In genomic region chr4:54238389-54238788, GRCh38 we compare ENCODE assay signal across 29 cellular contexts. TPM values are rescaled to one million over a fixed set of nuclear protein-coding genes. Genes with fewer than 3 reads are reported as not detected.
"Had no signal": no experiment of that assay in that cellular context is flagged by ENCODE, and none has a peak within 500 bp of the region (broad histone marks: within the 10 kb centered on the region; RNA-seq: fewer than 3 reads in every experiment).

No MANE protein-coding gene starts in this region.

- H3K36me3 ChIP-seq: SJSA1 had no signal

- H3K27ac Mint-ChIP-seq: activated CD8-positive, alpha-beta memory T cell treated with anti-CD3 and anti-CD28 coated beads, Interleukin-2, amount 10 ng/mL, durations not matched to agents 7 days and 5 days; activated naive CD4-positive, alpha-beta T cell treated with anti-CD3 and anti-CD28 coated beads, Interleukin-2, amount 50 U/mL, for 72 hours; activated naive CD8-positive, alpha-beta T cell treated with anti-CD3 and anti-CD28 coated beads, Interleukin-2, amount 50 U/mL, for 24 hours; activated T-cell treated with anti-CD3 and anti-CD28 coated beads, Interleukin-2, amount 50 U/mL, for 24 hours; activated T-helper 1 cell treated with anti-CD3 and anti-CD28 coated beads, Interleukin-12 subunit alpha, Interleukin-12 subunit beta, Interleukin-2, Interleukin-4 antibody, amounts not matched to agents 30 ng/mL and 10 ng/mL and 1 ng/mL, durations not matched to agents 14 hours and 24 hours and 36 hours; brain had no signal

- H3K36me3 Mint-ChIP-seq: activated CD8-positive, alpha-beta memory T cell treated with anti-CD3 and anti-CD28 coated beads, Interleukin-2, amount 10 ng/mL, durations not matched to agents 7 days and 5 days had no signal

- ATAC-seq: activated CD4-positive, CD25-positive, alpha-beta regulatory T cell treated with anti-CD3 and anti-CD28 coated beads, Interleukin-2, amount 50 U/mL, for 24 hours; activated CD8-positive, alpha-beta memory T cell treated with anti-CD3 and anti-CD28 coated beads, Interleukin-2, amount 10 ng/mL, durations not matched to agents 7 days and 5 days; activated naive CD4-positive, alpha-beta T cell treated with anti-CD3 and anti-CD28 coated beads, Interleukin-2, amount 50 U/mL, for 72 hours; activated naive CD8-positive, alpha-beta T cell treated with anti-CD3 and anti-CD28 coated beads, Interleukin-2, amount 50 U/mL, for 24 hours; Panc1; SK-N-SH treated with all-trans-retinoic acid at 6 μM for 48 hours had no signal

- H3K4me3 ChIP-seq: MG63, SJSA1 had no signal

- H3K9me3 Mint-ChIP-seq: activated naive CD4-positive, alpha-beta T cell treated with anti-CD3 and anti-CD28 coated beads, Interleukin-2, amount 50 U/mL, for 72 hours; activated naive CD8-positive, alpha-beta T cell treated with anti-CD3 and anti-CD28 coated beads, Interleukin-2, amount 50 U/mL, for 24 hours; activated T-cell treated with anti-CD3 and anti-CD28 coated beads, Interleukin-2, amount 50 U/mL, for 24 hours had no signal

- H3K27me3 ChIP-seq: MG63, SJSA1 had no signal

- H3K27ac ChIP-seq: RWPE1, SJSA1 had no signal

- DNase-seq: activated CD4-positive, alpha-beta T cell treated with anti-CD3 and anti-CD28 coated beads for 4 hours; activated CD4-positive, alpha-beta T cell treated with anti-CD3 and anti-CD28 coated beads, Interleukin-2, amount 50 U/mL, for 4 hours; activated CD8-positive, alpha-beta memory T cell treated with anti-CD3 and anti-CD28 coated beads, Interleukin-2, amount 10 ng/mL, durations not matched to agents 7 days and 5 days; activated effector memory CD4-positive, alpha-beta T cell treated with Interleukin-2 at 50 U/mL for 16 hours; activated naive CD4-positive, alpha-beta T cell treated with Interleukin-2 at 50 U/mL for 16 hours; activated naive CD8-positive, alpha-beta T cell treated with anti-CD3 and anti-CD28 coated beads, Interleukin-2, amount 50 U/mL, for 24 hours; activated T-cell treated with anti-CD3 and anti-CD28 coated beads, Interleukin-2, amount 50 U/mL, for 24 hours; amygdala; MG63; MV-4-11; NCI-H1092 treated with DMSO at 0.1 percent for 48 hours; NCI-H1417 treated with DMSO at 0.1 percent for 48 hours; NCI-H1694; NCI-H2029; NCI-H345; NCI-H510A; NCI-H526 treated with DMSO at 0.1 percent for 48 hours; NCI-H82; SHP77; SW 1271 had no signal

- H3K4me3 Mint-ChIP-seq: activated CD8-positive, alpha-beta memory T cell treated with anti-CD3 and anti-CD28 coated beads, Interleukin-2, amount 10 ng/mL, durations not matched to agents 7 days and 5 days; activated naive CD8-positive, alpha-beta T cell treated with anti-CD3 and anti-CD28 coated beads, Interleukin-2, amount 50 U/mL, for 24 hours; activated T-cell treated with anti-CD3 and anti-CD28 coated beads, Interleukin-2, amount 50 U/mL, for 24 hours; activated T-helper 1 cell treated with anti-CD3 and anti-CD28 coated beads, Interleukin-12 subunit alpha, Interleukin-12 subunit beta, Interleukin-2, Interleukin-4 antibody, amounts not matched to agents 30 ng/mL and 10 ng/mL and 1 ng/mL, durations not matched to agents 14 hours and 24 hours and 36 hours; brain had no signal

RNA-seq across cellular contexts. Expression of gene PDGFRA, which starts 9.3 kb away (rescaled TPM):
- total RNA-seq: activated CD8-positive, alpha-beta memory T cell treated with anti-CD3 and anti-CD28 coated beads, Interleukin-2, amount 10 ng/mL, durations not matched to agents 7 days and 5 days; OCI-LY7 had no signal
